9 cellular contexts compared by ENCODE assay signal in the genomic region with DNA sequence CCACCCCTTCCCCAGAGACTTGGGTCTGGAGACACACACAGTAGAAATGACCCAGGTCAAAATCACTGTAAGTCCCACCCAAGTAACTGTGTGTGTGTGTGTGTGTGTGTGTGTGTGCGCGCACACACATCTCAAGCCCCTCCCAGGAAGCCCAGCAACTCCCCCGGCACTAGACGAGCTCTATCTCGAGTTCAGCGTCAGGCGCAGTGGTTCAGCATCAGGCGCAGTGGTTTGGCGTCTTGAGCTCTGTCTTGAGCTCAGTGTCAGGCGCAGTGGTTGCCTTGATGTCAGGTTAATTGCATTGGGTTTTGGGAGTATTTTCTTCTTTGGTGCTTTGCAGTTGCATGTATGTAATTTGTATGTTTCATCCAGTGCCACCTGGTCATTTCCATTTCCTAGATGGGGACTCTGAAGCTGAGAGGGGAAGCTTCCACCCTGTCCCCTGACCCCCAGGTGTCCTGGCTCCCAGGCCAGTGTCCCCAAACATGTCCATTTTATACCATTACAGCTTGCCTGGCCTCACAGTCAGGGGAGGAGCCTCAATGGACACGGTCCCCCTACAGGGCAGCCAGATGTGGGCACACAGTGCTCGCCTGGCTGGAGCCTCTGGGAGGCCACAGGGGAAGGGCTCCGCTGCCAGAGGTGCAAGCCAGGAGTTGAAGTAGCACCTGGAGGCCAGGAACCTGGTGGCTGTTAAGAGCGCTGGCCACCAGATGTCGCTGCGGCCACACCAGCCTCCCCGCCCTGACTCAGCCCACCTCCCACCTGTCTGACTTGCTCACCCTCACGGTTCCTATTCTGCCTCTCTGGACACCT.
DNase-seq lines count a peak whose midpoint lies in the region; ATAC-seq, FAIRE-seq and TF ChIP-seq lines count a peak whose summit lies in the region.
"Had no signal": no experiment of that assay in that cellular context is flagged by ENCODE, and none has a peak within 500 bp of the region (broad histone marks: within the 10 kb centered on the region; RNA-seq: fewer than 3 reads in every experiment).

No MANE protein-coding gene starts in this region.

- H3K4me3 Mint-ChIP-seq in glutamatergic neuron (ENCODE audit: unreplicated experiment), result no peak overlapping the region

- no peak overlapping the region for H3K4me2 ChIP-seq in smooth muscle cell

- H4K20me1 ChIP-seq in smooth muscle cell (ENCODE audit: low read depth), result no peaks in the 10 kb centered on the region

- no peaks in the 10 kb centered on the region for H3F3A ChIP-seq in smooth muscle cell (ENCODE audit: low read depth)

- peaks cover 4% of the 10 kb centered on the region for H3K27me3 Mint-ChIP-seq in glutamatergic neuron (ENCODE audit: unreplicated experiment)

- DNase-seq in COLO829 (ENCODE audit: low spot score) (peak; percentile 27), HT-29 (ENCODE audit: low spot score) (peak; percentile 91), RCC 7860 (ENCODE audit: low spot score) (peak; percentile 31), glutamatergic neuron (peak; percentile 70), smooth muscle cell (lab: John Stamatoyannopoulos, UW; ENCODE audit: unreplicated experiment) (no peak)
- peak; percentile 26 to 43 for DNase-seq in activated T-helper 1 cell treated with anti-CD3 and anti-CD28 coated beads, Interleukin-2, amount 50 U/mL, for 16 hours (ENCODE audit: low read depth in 1 of 2, low spot score in 1 of 2)

- H3K9me3 ChIP-seq in smooth muscle cell (replicated peaks; ENCODE audit: low read depth), result no peaks in the 10 kb centered on the region
- H3K9me3 ChIP-seq: SJSA1 had no signal

- no peak overlapping the region for H3K27ac ChIP-seq in smooth muscle cell (ENCODE audit: low read depth)
- H3K27ac ChIP-seq: SJSA1 had no signal

- no peak overlapping the region for H3K9ac ChIP-seq in smooth muscle cell (ENCODE audit: low read depth)

- H3K27ac Mint-ChIP-seq in glutamatergic neuron (ENCODE audit: unreplicated experiment), result no peak overlapping the region

- peaks cover 6% of the 10 kb centered on the region for H3K4me1 Mint-ChIP-seq in glutamatergic neuron (ENCODE audit: low read depth, unreplicated experiment)

- no peaks in the 10 kb centered on the region for H3K36me3 ChIP-seq in smooth muscle cell (ENCODE audit: low read depth)
- H3K36me3 ChIP-seq: SJSA1 had no signal

- WGBS in smooth muscle cell (ENCODE audit: low lambda C conversion rate), result 58% methylated on average over 18 of the region's 18 CpGs

- H2AFZ ChIP-seq in smooth muscle cell (ENCODE audit: low read depth), result no peak overlapping the region

- no peak for ATAC-seq in HG02884 (IDR thresholded peaks at IDR 0.05; ENCODE audit: unreplicated experiment)
- ATAC-seq in HG02870 (IDR thresholded peaks at IDR 0.05; ENCODE audit: unreplicated experiment), result no peak

- no peaks in the 10 kb centered on the region for H3K79me2 ChIP-seq in smooth muscle cell (ENCODE audit: low read depth)

- H3K9me3 Mint-ChIP-seq in glutamatergic neuron (ENCODE audit: unreplicated experiment), result peaks cover 4% of the 10 kb centered on the region

- H3K36me3 Mint-ChIP-seq in glutamatergic neuron (ENCODE audit: unreplicated experiment), result no peaks in the 10 kb centered on the region

- TF ChIP-seq CTCF in glutamatergic neuron (IDR thresholded peaks at IDR 0.05; ENCODE audit: partially characterized antibody, unreplicated experiment) (peak; percentile 81), smooth muscle cell (IDR thresholded peaks at IDR 0.05; ENCODE audit: borderline replicate concordance, insufficient read depth, poor library complexity, severe bottlenecking) (peak; percentile 83)

- H3K4me3 ChIP-seq in smooth muscle cell, result no peak overlapping the region
- H3K4me3 ChIP-seq: SJSA1 had no signal

- no peaks in the 10 kb centered on the region for H3K4me1 ChIP-seq in smooth muscle cell (ENCODE audit: low read depth)

- H3K27me3 ChIP-seq in smooth muscle cell (ENCODE audit: low read depth), result no peaks in the 10 kb centered on the region
- H3K27me3 ChIP-seq: SJSA1 had no signal

- no peak for FAIRE-seq in RCC 7860 (lab: Jason Lieb, UNC)
